Comparison of ENCODE assay signal across 1 cellular context in genomic region chr1:119958223-119958622, GRCh38.
TF ChIP-seq lines count a peak whose summit lies in the region.

No MANE protein-coding gene starts in this region.

TF ChIP-seq in HepG2, 621 proteins besides CTCF, POLR2A, EP300 and RAD21 (continued from another document and continues in another):
- TF ChIP-seq ZBTB10 (CRISPR knock-in tag; IDR thresholded peaks at IDR 0.05; ENCODE audit: borderline replicate concordance) (no peak), TSC22D2 (CRISPR knock-in tag; IDR thresholded peaks at IDR 0.05; ENCODE audit: borderline replicate concordance) (no peak), FOXP4 (CRISPR knock-in tag; IDR thresholded peaks at IDR 0.05) (0 out of 2 replicates have a peak, but pooled peaks have one; percentile 12), ELF1 (CRISPR knock-in tag; IDR thresholded peaks at IDR 0.05) (no peak), ZNF780A (CRISPR knock-in tag; IDR thresholded peaks at IDR 0.05) (no peak), ZNF629 (CRISPR knock-in tag; conservative IDR thresholded peaks at IDR 0.05) (peak; percentile 79), CREM (IDR thresholded peaks at IDR 0.05) (no peak), CREM (CRISPR knock-in tag; IDR thresholded peaks at IDR 0.05) (no peak), ZSCAN31 (CRISPR knock-in tag; IDR thresholded peaks at IDR 0.05; ENCODE audit: low read depth) (no peak), CEBPG (CRISPR knock-in tag; IDR thresholded peaks at IDR 0.05) (peak; percentile 71), ZNF414 (CRISPR knock-in tag; IDR thresholded peaks at IDR 0.05) (no peak), ARID5B (CRISPR knock-in tag; IDR thresholded peaks at IDR 0.05) (peak; percentile 71), ASH2L (IDR thresholded peaks at IDR 0.05; ENCODE audit: insufficient read length, low read depth, low read length) (peak; percentile 54), PAXIP1 (CRISPR knock-in tag; conservative IDR thresholded peaks at IDR 0.05) (peak; percentile 65; the same call in 1 of the 2 replicates), ZBED4 (CRISPR knock-in tag; IDR thresholded peaks at IDR 0.05; ENCODE audit: borderline replicate concordance) (peak; percentile 87; the same call in 1 of the 2 replicates), GATAD2A (CRISPR knock-in tag; IDR thresholded peaks at IDR 0.05) (peak; percentile 53; the same call in 1 of the 2 replicates), GMEB1 (CRISPR knock-in tag; IDR thresholded peaks at IDR 0.05; ENCODE audit: borderline replicate concordance) (no peak), KDM2A (CRISPR knock-in tag; IDR thresholded peaks at IDR 0.05; ENCODE audit: borderline replicate concordance, low read depth) (no peak), HDAC2 (CRISPR knock-in tag; IDR thresholded peaks at IDR 0.05) (peak; percentile 51; the same call in 1 of the 2 replicates), SMAD9 (CRISPR knock-in tag; IDR thresholded peaks at IDR 0.05) (no peak), ZNF83 (CRISPR knock-in tag; IDR thresholded peaks at IDR 0.05; ENCODE audit: borderline replicate concordance) (no peak), ZNF264 (CRISPR knock-in tag; IDR thresholded peaks at IDR 0.05) (0 out of 2 replicates have a peak, but pooled peaks have one; percentile 63), REL (CRISPR knock-in tag; conservative IDR thresholded peaks at IDR 0.05) (no peak), NCOA5 (CRISPR knock-in tag; IDR thresholded peaks at IDR 0.05) (no peak), THAP11 (CRISPR knock-in tag; IDR thresholded peaks at IDR 0.05) (0 out of 2 replicates have a peak, but pooled peaks have one; percentile 33), AHR (CRISPR knock-in tag; IDR thresholded peaks at IDR 0.05) (no peak), ZNF558 (CRISPR knock-in tag; IDR thresholded peaks at IDR 0.05; ENCODE audit: borderline replicate concordance) (no peak), EHMT2 (IDR thresholded peaks at IDR 0.05; ENCODE audit: borderline replicate concordance, low read depth, low read length) (peak; percentile 41; the same call in 1 of the 2 replicates), SRF (IDR thresholded peaks at IDR 0.05; ENCODE audit: low read depth, low read length) (no peak), ISL2 (CRISPR knock-in tag; IDR thresholded peaks at IDR 0.05) (0 out of 2 replicates have a peak, but pooled peaks have one; percentile 19), ZFP37 (CRISPR knock-in tag; IDR thresholded peaks at IDR 0.05; ENCODE audit: borderline replicate concordance) (no peak), ZMYM4 (CRISPR knock-in tag; IDR thresholded peaks at IDR 0.05) (peak; percentile 41; the same call in 1 of the 2 replicates), MATR3 (CRISPR knock-in tag; IDR thresholded peaks at IDR 0.05) (no peak), TBX2 (CRISPR knock-in tag; IDR thresholded peaks at IDR 0.05; ENCODE audit: borderline replicate concordance) (no peak)
- TF ChIP-seq, protein P1, sequence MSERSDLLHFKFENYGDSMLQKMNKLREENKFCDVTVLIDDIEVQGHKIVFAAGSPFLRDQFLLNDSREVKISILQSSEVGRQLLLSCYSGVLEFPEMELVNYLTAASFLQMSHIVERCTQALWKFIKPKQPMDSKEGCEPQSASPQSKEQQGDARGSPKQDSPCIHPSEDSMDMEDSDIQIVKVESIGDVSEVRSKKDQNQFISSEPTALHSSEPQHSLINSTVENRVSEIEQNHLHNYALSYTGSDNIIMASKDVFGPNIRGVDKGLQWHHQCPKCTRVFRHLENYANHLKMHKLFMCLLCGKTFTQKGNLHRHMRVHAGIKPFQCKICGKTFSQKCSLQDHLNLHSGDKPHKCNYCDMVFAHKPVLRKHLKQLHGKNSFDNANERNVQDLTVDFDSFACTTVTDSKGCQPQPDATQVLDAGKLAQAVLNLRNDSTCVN (CRISPR knock-in tag; IDR thresholded peaks at IDR 0.05; ENCODE audit: borderline replicate concordance) = no peak
- TF ChIP-seq, protein P2, sequence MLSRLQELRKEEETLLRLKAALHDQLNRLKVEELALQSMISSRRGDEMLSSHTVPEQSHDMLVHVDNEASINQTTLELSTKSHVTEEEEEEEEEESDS (CRISPR knock-in tag; IDR thresholded peaks at IDR 0.05; ENCODE audit: borderline replicate concordance) = no peak
- TF ChIP-seq, protein P3, sequence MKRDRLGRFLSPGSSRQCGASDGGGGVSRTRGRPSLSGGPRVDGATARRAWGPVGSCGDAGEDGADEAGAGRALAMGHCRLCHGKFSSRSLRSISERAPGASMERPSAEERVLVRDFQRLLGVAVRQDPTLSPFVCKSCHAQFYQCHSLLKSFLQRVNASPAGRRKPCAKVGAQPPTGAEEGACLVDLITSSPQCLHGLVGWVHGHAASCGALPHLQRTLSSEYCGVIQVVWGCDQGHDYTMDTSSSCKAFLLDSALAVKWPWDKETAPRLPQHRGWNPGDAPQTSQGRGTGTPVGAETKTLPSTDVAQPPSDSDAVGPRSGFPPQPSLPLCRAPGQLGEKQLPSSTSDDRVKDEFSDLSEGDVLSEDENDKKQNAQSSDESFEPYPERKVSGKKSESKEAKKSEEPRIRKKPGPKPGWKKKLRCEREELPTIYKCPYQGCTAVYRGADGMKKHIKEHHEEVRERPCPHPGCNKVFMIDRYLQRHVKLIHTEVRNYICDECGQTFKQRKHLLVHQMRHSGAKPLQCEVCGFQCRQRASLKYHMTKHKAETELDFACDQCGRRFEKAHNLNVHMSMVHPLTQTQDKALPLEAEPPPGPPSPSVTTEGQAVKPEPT (CRISPR knock-in tag; IDR thresholded peaks at IDR 0.05; ENCODE audit: low read depth) = no peak
